In genomic region chr14:51491776-51492175, GRCh38 we compare ENCODE assay signal across 16 cellular contexts.
DNase-seq lines count a peak whose midpoint lies in the region; ATAC-seq and TF ChIP-seq lines count a peak whose summit lies in the region.
"Had no signal": no experiment of that assay in that cellular context is flagged by ENCODE, and none has a peak within 500 bp of the region (broad histone marks: within the 10 kb centered on the region; RNA-seq: fewer than 3 reads in every experiment).

No MANE protein-coding gene starts in this region.

- CTCF ChIA-PET in SK-N-SH (lab: Yijun Ruan, JAX), result no interaction called here

- H3K36me3 ChIP-seq in SK-N-SH (replicated peaks in 1 of 2; ENCODE audit: control insufficient read depth in 1 of 2, insufficient read depth in 2 of 2, low read length in 1 of 2) (no peaks in the 10 kb centered on the region), esophagus squamous epithelium (peaks cover 0 to 21% (median 0%) of the 10 kb centered on the region in 3 donors)

- H3K36me3 Mint-ChIP-seq in nephron (ENCODE audit: low read depth), result no peaks in the 10 kb centered on the region
- no peaks in the 10 kb centered on the region for H3K36me3 Mint-ChIP-seq in T-helper 2 cell treated with Interferon-gamma antibody and Interleukin-4, amounts not matched to agents 5 μg/mL and 100 μg/mL, for 36 hours (ENCODE audit: low read depth)
- H3K36me3 Mint-ChIP-seq: CD8-positive, alpha-beta memory T cell had no signal

- TF ChIP-seq RAD21 in SK-N-SH (IDR thresholded peaks at IDR 0.05; ENCODE audit: low read length), result no peak

- no peak for TF ChIP-seq EP300 in SK-N-SH (IDR thresholded peaks at IDR 0.05; ENCODE audit: borderline replicate concordance in 1 of 2, low read depth in 1 of 2, low read length in 1 of 2)

- no peak overlapping the region for H2AFZ ChIP-seq in SK-N-SH (ENCODE audit: low read depth)

- no peak for TF ChIP-seq POLR2A in esophagus squamous epithelium (IDR thresholded peaks at IDR 0.05)

- no peaks in the 10 kb centered on the region for H3K9me3 ChIP-seq in SK-N-SH
- no peaks in the 10 kb centered on the region for H3K9me3 ChIP-seq in esophagus squamous epithelium

- H3F3A ChIP-seq in SK-N-SH (replicated peaks; ENCODE audit: insufficient read depth), result peaks cover 6% of the 10 kb centered on the region

- peak overlapping the region in 2 of 3 experiments; percentile 33 to 34 for H3K27ac Mint-ChIP-seq in nephron
- no peak overlapping the region for H3K27ac Mint-ChIP-seq in T-helper 2 cell treated with Interferon-gamma antibody and Interleukin-4, amounts not matched to agents 5 μg/mL and 100 μg/mL, for 36 hours
- H3K27ac Mint-ChIP-seq: CD8-positive, alpha-beta memory T cell had no signal

- peaks cover 21% of the 10 kb centered on the region for H3K9me3 Mint-ChIP-seq in nephron
- H3K9me3 Mint-ChIP-seq in T-helper 2 cell treated with Interferon-gamma antibody and Interleukin-4, amounts not matched to agents 5 μg/mL and 100 μg/mL, for 36 hours, result no peaks in the 10 kb centered on the region

- no peak overlapping the region for H3K4me2 ChIP-seq in SK-N-SH

- TF ChIP-seq CTCF in SK-N-SH (IDR thresholded peaks at IDR 0.05) (no peak), esophagus squamous epithelium (IDR thresholded peaks at IDR 0.05) (no peak), nephron (IDR thresholded peaks at IDR 0.05; ENCODE audit: unreplicated experiment in 3 of 3) (no peak)

- WGBS in SK-N-SH (ENCODE audit: low lambda C conversion rate), result 84% methylated on average over 3 of the region's 3 CpGs
- 66 to 67% methylated on average over 3 of the region's 3 CpGs for WGBS in esophagus squamous epithelium, 2 donors

- H3K9ac ChIP-seq in SK-N-SH, result no peak overlapping the region

- no peaks in the 10 kb centered on the region for H3K79me2 ChIP-seq in SK-N-SH (ENCODE audit: insufficient read depth)

- no peak for ATAC-seq in SK-N-SH treated with all-trans-retinoic acid at 6 μM for 48 hours
- ATAC-seq: HepG2 had no signal

- intact Hi-C loops in esophagus squamous epithelium (cut with DNase I), result no loop called here

- H3K4me3 ChIP-seq in SK-N-SH (ENCODE audit: low read depth in 2 of 2, low read length in 1 of 2) (no peak overlapping the region), esophagus squamous epithelium (peak overlapping the region in 2 of 4 donors; percentile 46 to 57)

- H3K4me1 ChIP-seq in SK-N-SH (ENCODE audit: control insufficient read depth in 1 of 2, insufficient read depth in 2 of 2, low read depth in 1 of 2, low read length in 1 of 2) (peaks cover 6 to 36% of the 10 kb centered on the region in 2 experiments; a peak in 3 of 4 replicates), esophagus squamous epithelium (peaks cover 3 to 41% (median 5%) of the 10 kb centered on the region in 3 donors)

- H3K27me3 Mint-ChIP-seq in nephron (ENCODE audit: low read depth), result peaks cover 4% of the 10 kb centered on the region
- no peaks in the 10 kb centered on the region for H3K27me3 Mint-ChIP-seq in T-helper 2 cell treated with Interferon-gamma antibody and Interleukin-4, amounts not matched to agents 5 μg/mL and 100 μg/mL, for 36 hours (ENCODE audit: low read depth)

- H3K27me3 ChIP-seq in SK-N-SH (ENCODE audit: insufficient read depth), result no peaks in the 10 kb centered on the region
- H3K27me3 ChIP-seq in esophagus squamous epithelium, result no peaks in the 10 kb centered on the region

- H4K20me1 ChIP-seq in SK-N-SH (ENCODE audit: insufficient read depth), result no peaks in the 10 kb centered on the region

- peaks cover 42% of the 10 kb centered on the region for H3K4me1 Mint-ChIP-seq in nephron
- H3K4me1 Mint-ChIP-seq in T-helper 2 cell treated with Interferon-gamma antibody and Interleukin-4, amounts not matched to agents 5 μg/mL and 100 μg/mL, for 36 hours (ENCODE audit: low read depth), result no peaks in the 10 kb centered on the region
- H3K4me1 Mint-ChIP-seq: CD8-positive, alpha-beta memory T cell had no signal

- POLR2A ChIA-PET in SK-N-SH (lab: Yijun Ruan, JAX), result no interaction called here

- H3K27ac ChIP-seq in SK-N-SH (ENCODE audit: low read depth in 2 of 2, low read length in 1 of 2) (peak overlapping the region; percentile 51 to 88; a peak in 2 of 4 replicates), esophagus squamous epithelium (peak overlapping the region in 3 of 4 donors; percentile 85 to 87 (median 86))
- H3K27ac ChIP-seq: 22Rv1 had no signal

- no peak for DNase-seq in SK-N-SH
- DNase-seq in esophagus squamous epithelium (lab: John Stamatoyannopoulos, UW), result no peak
- no peak for DNase-seq in iPS-NIHi11 (ENCODE audit: low spot score)
- no peak for DNase-seq in activated gamma-delta T cell (lab: John Stamatoyannopoulos, UW)
- no peak for DNase-seq in T-helper 2 cell treated with Interferon-gamma antibody and Interleukin-4, amounts not matched to agents 5 μg/mL and 100 μg/mL, for 36 hours (ENCODE audit: low spot score)
- DNase-seq in NCI-H1417 (lab: John Stamatoyannopoulos, UW), result no peak
- DNase-seq: CD8-positive, alpha-beta memory T cell; Karpas-422; NCI-H1105 treated with DMSO at 0.1 percent for 48 hours; NCI-H187 treated with DMSO at 0.1 percent for 48 hours; NCI-H510A; NCI-H82 had no signal

- H3K9me2 ChIP-seq in SK-N-SH, result no peaks in the 10 kb centered on the region

- H3K4me3 Mint-ChIP-seq in nephron, result no peak overlapping the region
- H3K4me3 Mint-ChIP-seq in T-helper 2 cell treated with Interferon-gamma antibody and Interleukin-4, amounts not matched to agents 5 μg/mL and 100 μg/mL, for 36 hours, result no peak overlapping the region
- H3K4me3 Mint-ChIP-seq: CD8-positive, alpha-beta memory T cell had no signal

TF ChIP-seq in SK-N-SH, 30 proteins besides CTCF, POLR2A, EP300 and RAD21:
- TF ChIP-seq GABPA (IDR thresholded peaks at IDR 0.05; ENCODE audit: low read depth) (no peak), GATA2 (CRISPR knock-in tag; IDR thresholded peaks at IDR 0.05) (no peak)

TF ChIP-seq in SK-N-SH treated with all-trans-retinoic acid at 6 μM for 48 hours, 23 proteins besides CTCF, POLR2A, EP300 and RAD21 (continues in another document):
- TF ChIP-seq ZC3H10 (CRISPR knock-in tag; IDR thresholded peaks at IDR 0.05), result no peak
- TF ChIP-seq ZNF70 (CRISPR knock-in tag; IDR thresholded peaks at IDR 0.05), result no peak
- TF ChIP-seq RARB (CRISPR knock-in tag; IDR thresholded peaks at IDR 0.05), result no peak
- no peak for TF ChIP-seq ESRRG (CRISPR knock-in tag; IDR thresholded peaks at IDR 0.05)
- no peak for TF ChIP-seq ZFP30 (CRISPR knock-in tag; IDR thresholded peaks at IDR 0.05)
- no peak for TF ChIP-seq OSR1 (CRISPR knock-in tag; IDR thresholded peaks at IDR 0.05)
- no peak for TF ChIP-seq CSDC2 (CRISPR knock-in tag; IDR thresholded peaks at IDR 0.05)
- no peak for TF ChIP-seq TCF4 (CRISPR knock-in tag; IDR thresholded peaks at IDR 0.05; ENCODE audit: borderline replicate concordance)
- TF ChIP-seq PPARA (CRISPR knock-in tag; IDR thresholded peaks at IDR 0.05; ENCODE audit: borderline replicate concordance), result no peak
- TF ChIP-seq TSHZ2 (CRISPR knock-in tag; IDR thresholded peaks at IDR 0.05), result no peak
- TF ChIP-seq CSRNP3 (CRISPR knock-in tag; IDR thresholded peaks at IDR 0.05), result no peak
- no peak for TF ChIP-seq PATZ1 (CRISPR knock-in tag; IDR thresholded peaks at IDR 0.05; ENCODE audit: borderline replicate concordance)
